In genomic region chr5:99438619-99439018, GRCh38 we compare ENCODE assay signal across 31 cellular contexts.
"Had no signal": no experiment of that assay in that cellular context is flagged by ENCODE, and none has a peak within 500 bp of the region (broad histone marks: within the 10 kb centered on the region; RNA-seq: fewer than 3 reads in every experiment).

No MANE protein-coding gene starts in this region.

- H3K27me3 ChIP-seq: heart right ventricle, left lung, neural progenitor cell, neutrophil, right atrium auricular region, stomach, testis, thyroid gland, transverse colon, upper lobe of left lung, uterus had no signal

- H3K4me1 Mint-ChIP-seq: mesothelial cell of epicardium; naive B cell; natural killer cell; stimulated activated naive B cell treated with anti-CD40 and anti-IgM and Interleukin-4, amounts not matched to agents 10 μg/mL and 1 μg/mL and 100 μg/mL, for 72 hours had no signal

- H3K36me3 ChIP-seq: heart right ventricle, left lung, lower lobe of right lung, neural progenitor cell, neutrophil, right atrium auricular region, stomach, thyroid gland, transverse colon, upper lobe of left lung, uterus had no signal

- H3K9ac ChIP-seq: neural progenitor cell, parathyroid adenoma had no signal

- H3K9me3 Mint-ChIP-seq: mesothelial cell of epicardium; nephron progenitor cell; neural progenitor cell; stimulated activated naive B cell treated with anti-CD40 and anti-IgM and Interleukin-4, amounts not matched to agents 10 μg/mL and 1 μg/mL and 100 μg/mL, for 72 hours had no signal

- H3K4me3 ChIP-seq: heart right ventricle, left lung, lower lobe of right lung, neural progenitor cell, right atrium auricular region, skin epidermis, stomach, testis, thyroid gland, transverse colon, upper lobe of left lung, uterus had no signal

- H3K9me3 ChIP-seq: heart right ventricle, left lung, lower lobe of right lung, neutrophil, right atrium auricular region, stomach, testis, thyroid gland, transverse colon, upper lobe of left lung, uterus had no signal

- H3K27me3 Mint-ChIP-seq: naive B cell; stimulated activated naive B cell treated with anti-CD40 and anti-IgM and Interleukin-4, amounts not matched to agents 10 μg/mL and 1 μg/mL and 100 μg/mL, for 72 hours had no signal

- H2AFZ ChIP-seq: neural progenitor cell, parathyroid adenoma had no signal

- H3K36me3 Mint-ChIP-seq: mesothelial cell of epicardium; naive B cell; natural killer cell; neural progenitor cell; stimulated activated naive B cell treated with anti-CD40 and anti-IgM and Interleukin-4, amounts not matched to agents 10 μg/mL and 1 μg/mL and 100 μg/mL, for 72 hours had no signal

- H3K4me3 Mint-ChIP-seq: mesothelial cell of epicardium; naive B cell; natural killer cell; nephron progenitor cell; neural progenitor cell; stimulated activated naive B cell treated with anti-CD40 and anti-IgM and Interleukin-4, amounts not matched to agents 10 μg/mL and 1 μg/mL and 100 μg/mL, for 72 hours had no signal

- ATAC-seq: heart right ventricle; left cardiac atrium; left lung; lower lobe of right lung; natural killer cell; sciatic nerve; stimulated activated naive CD8-positive, alpha-beta T cell treated with anti-CD3 and anti-CD28 coated beads, Interleukin-15, Interleukin-2, amounts not matched to agents 100 U/mL and 50 U/mL, for 24 hours had no signal

- H3K4me1 ChIP-seq: heart right ventricle, left lung, lower lobe of right lung, neural progenitor cell, parathyroid adenoma, right atrium auricular region, testis, thyroid gland, upper lobe of left lung, uterus had no signal

- H3K27ac Mint-ChIP-seq: mesothelial cell of epicardium; naive B cell; natural killer cell; nephron progenitor cell; neural progenitor cell; stimulated activated naive B cell treated with anti-CD40 and anti-IgM and Interleukin-4, amounts not matched to agents 10 μg/mL and 1 μg/mL and 100 μg/mL, for 72 hours had no signal

- H3K27ac ChIP-seq: heart right ventricle, left lung, lower lobe of right lung, neural progenitor cell, neutrophil, parathyroid adenoma, right atrium auricular region, skin epidermis, stomach, testis, thyroid gland, transverse colon, upper lobe of left lung, uterus had no signal

- H3K79me2 ChIP-seq: parathyroid adenoma had no signal

- H3K4me2 ChIP-seq: neural progenitor cell had no signal

- DNase-seq: heart right ventricle; hippocampal formation; kidney glomerular epithelial cell; left cardiac atrium; left lung; lower lobe of right lung; mammary epithelial cell; mesenchymal stem cell; naive B cell; natural killer cell; nephron progenitor cell; occipital lobe; stimulated activated CD4-positive, alpha-beta T cell treated with anti-CD3 and anti-CD28 coated beads, Interleukin-12 subunit alpha, Interleukin-12 subunit beta, amount 100 ng/mL, for 4 hours; stimulated activated CD4-positive, alpha-beta T cell treated with anti-CD3 and anti-CD28 coated beads, Interleukin-15, amount 100 ng/mL, for 24 hours; stimulated activated CD4-positive, alpha-beta T cell treated with anti-CD3 and anti-CD28 coated beads, Interleukin-2, amount 100 ng/mL, for 24 hours; stimulated activated CD4-positive, alpha-beta T cell treated with anti-CD3 and anti-CD28 coated beads, Interleukin-4, amount 100 ng/mL, for 1 hour; stimulated activated naive B cell treated with anti-CD40 and anti-IgM and Interleukin-4, amounts not matched to agents 10 μg/mL and 1 μg/mL and 100 μg/mL, for 72 hours; stimulated activated naive CD8-positive, alpha-beta T cell treated with anti-CD3 and anti-CD28 coated beads, Interleukin-15, Interleukin-2, amounts not matched to agents 100 U/mL and 50 U/mL, for 24 hours; stomach; testis; thyroid gland; transverse colon; upper lobe of left lung; uterus had no signal
